ENCODE assay signal across 10 cellular contexts in the genomic region with DNA sequence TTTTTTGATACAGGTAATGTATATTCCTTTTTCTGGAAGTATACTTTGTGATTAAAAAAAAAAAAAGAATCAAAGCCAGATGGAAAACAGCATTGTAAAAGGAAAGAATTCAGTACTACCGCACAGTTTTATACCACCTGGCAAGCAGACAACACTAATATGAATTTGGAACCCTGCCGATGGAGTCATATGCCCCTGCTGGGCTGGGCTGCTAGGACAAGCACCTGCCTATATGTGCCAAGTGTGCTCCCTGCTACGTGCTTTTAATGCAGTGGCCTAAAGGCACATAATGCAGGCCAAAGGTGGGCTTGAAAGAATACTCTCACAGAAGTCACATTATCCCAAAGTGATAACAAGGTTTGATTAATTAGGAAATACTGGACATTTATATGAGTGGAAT. TPM values are rescaled to one million over a fixed set of nuclear protein-coding genes. Genes with fewer than 3 reads are reported as not detected.
DNase-seq lines count a peak whose midpoint lies in the region; ATAC-seq and TF ChIP-seq lines count a peak whose summit lies in the region.
"Had no signal": no experiment of that assay in that cellular context is flagged by ENCODE, and none has a peak within 500 bp of the region (broad histone marks: within the 10 kb centered on the region; RNA-seq: fewer than 3 reads in every experiment).

No MANE protein-coding gene starts in this region.

- ATAC-seq in Right ventricle myocardium inferior: peak; percentile 62
- peak; percentile 49 for ATAC-seq in upper lobe of right lung

- peak; percentile 13 for TF ChIP-seq CTCF in choroid plexus epithelial cell (conservative IDR thresholded peaks at IDR 0.05; ENCODE audit: low read depth, low read length)
- TF ChIP-seq CTCF in upper lobe of right lung (IDR thresholded peaks at IDR 0.05): no peak

- H3K27me3 ChIP-seq in upper lobe of right lung: no peaks in the 10 kb centered on the region

- H3K4me1 ChIP-seq in upper lobe of right lung: no peaks in the 10 kb centered on the region

- H3K27ac ChIP-seq in upper lobe of right lung: no peak overlapping the region

- intact Hi-C loops in Right ventricle myocardium inferior (cut with DNase I): no loop called here
- intact Hi-C loops in cardiac septum (cut with DNase I): no loop called here
- intact Hi-C loops in upper lobe of right lung (cut with DNase I): no loop called here

- no peaks in the 10 kb centered on the region for H3K9me3 ChIP-seq in upper lobe of right lung

- H3K4me3 ChIP-seq in choroid plexus epithelial cell (ENCODE audit: low read depth, low read length) (no peak overlapping the region), upper lobe of right lung (no peak overlapping the region)

- no peaks in the 10 kb centered on the region for H3K36me3 ChIP-seq in upper lobe of right lung

- no peak for DNase-seq in Right ventricle myocardium inferior (ENCODE audit: missing footprints)
- no peak for DNase-seq in cardiac septum (ENCODE audit: low spot score)
- DNase-seq in NCI-H446 treated with DMSO at 0.1 percent for 48 hours (lab: John Stamatoyannopoulos, UW): peak; percentile 17
- peak; percentile 46 for DNase-seq in choroid plexus epithelial cell (ENCODE audit: low read depth)
- no peak for DNase-seq in upper lobe of right lung
- DNase-seq in pons (ENCODE audit: low spot score): no peak
- DNase-seq in hypothalamus (lab: John Stamatoyannopoulos, UW): no peak
- no peak for DNase-seq in activated naive CD4-positive, alpha-beta T cell treated with anti-CD3 and anti-CD28 coated beads, Interleukin-2, amount 50 U/mL, for 16 hours
- DNase-seq: activated CD8-positive, alpha-beta memory T cell treated with anti-CD3 and anti-CD28 coated beads, Interleukin-2, amount 50 U/mL, for 4 hours; AML-193 had no signal

RNA-seq across cellular contexts. Expression of a gene that starts 29.8 kb away (rescaled TPM):
- total RNA-seq in Right ventricle myocardium inferior (100 TPM), cardiac septum (98.9 TPM), upper lobe of right lung (122 TPM)

Comparison
In these comparisons a context has a peak if more than half of its experiments do, and no peak if none do; other contexts are left out.
1. DNase-seq: peak in NCI-H446 treated with DMSO at 0.1 percent for 48 hours (single experiment) and choroid plexus epithelial cell (single experiment); none in Right ventricle myocardium inferior (single experiment), cardiac septum (single experiment), upper lobe of right lung (single experiment), pons (single experiment), hypothalamus (0 of 51) and activated naive CD4-positive, alpha-beta T cell treated with anti-CD3 and anti-CD28 coated beads, Interleukin-2, amount 50 U/mL, for 16 hours (single experiment).